ENCODE assay signal across 9 cellular contexts in genomic region chr2:224359569-224359968, GRCh38. TPM values are rescaled to one million over a fixed set of nuclear protein-coding genes. Genes with fewer than 3 reads are reported as not detected.
A peak's percentile ranks its signal among the peaks of the same experiment; 100 is the strongest.
DNase-seq lines count a peak whose midpoint lies in the region; ATAC-seq, FAIRE-seq and TF ChIP-seq lines count a peak whose summit lies in the region.
"Had no signal": no experiment of that assay in that cellular context is flagged by ENCODE, and none has a peak within 500 bp of the region (broad histone marks: within the 10 kb centered on the region; RNA-seq: fewer than 3 reads in every experiment).

No MANE protein-coding gene starts in this region.

- H3K9me3 Mint-ChIP-seq in astrocyte (ENCODE audit: unreplicated experiment) (no peaks in the 10 kb centered on the region), natural killer cell (no peaks in the 10 kb centered on the region)

- no peaks in the 10 kb centered on the region for H3K9me3 ChIP-seq in astrocyte (ENCODE audit: insufficient read depth, low read depth, low read length)
- H3K9me3 ChIP-seq: neutrophil had no signal

- H3K27me3 ChIP-seq in astrocyte (ENCODE audit: insufficient read depth, low read length), result peaks cover 2% of the 10 kb centered on the region
- H3K27me3 ChIP-seq: neutrophil had no signal

- peaks cover 2% of the 10 kb centered on the region for H3K27me3 Mint-ChIP-seq in astrocyte (ENCODE audit: low read depth, unreplicated experiment)
- H3K27me3 Mint-ChIP-seq in natural killer cell (ENCODE audit: low read depth in 2 of 2), result peaks cover 0 to 5% of the 10 kb centered on the region in 2 donors

- H3K4me2 ChIP-seq in astrocyte (ENCODE audit: low read length), result no peak overlapping the region

- peak; percentile 27 for TF ChIP-seq CTCF in astrocyte (IDR thresholded peaks at IDR 0.05; ENCODE audit: insufficient read depth, low read depth, low read length)
- TF ChIP-seq CTCF in natural killer cell (IDR thresholded peaks at IDR 0.05), result no peak

- H2AFZ ChIP-seq in astrocyte (ENCODE audit: low read depth, low read length), result no peak overlapping the region

- H3K4me1 ChIP-seq in astrocyte (ENCODE audit: insufficient read depth, low read length), result no peaks in the 10 kb centered on the region

- intact Hi-C loops in natural killer cell (cut with micrococcal nuclease), result loop anchor here (5.0 kb wide), 1 partner anchor 1303 kb away; no protein-coding TSS in a partner anchor

- peak; percentile 29 for DNase-seq in DMS53 (lab: John Stamatoyannopoulos, UW)
- no peak for DNase-seq in DMS53 treated with DMSO at 0.1 percent for 48 hours (lab: John Stamatoyannopoulos, UW; ENCODE audit: unreplicated experiment)
- DNase-seq in HT-29 (ENCODE audit: low spot score), result peak; percentile 11
- no peak for DNase-seq in astrocyte (ENCODE audit: low read depth)
- no peak for DNase-seq in natural killer cell
- DNase-seq in stimulated activated naive CD4-positive, alpha-beta T cell treated with Interleukin-2 at 50 U/mL for 16 hours (lab: John Stamatoyannopoulos, UW), result no peak
- no peak for DNase-seq in HCEC 1CT
- no peak for DNase-seq in NCI-H1694 (lab: John Stamatoyannopoulos, UW)

- no peak overlapping the region for H3K27ac ChIP-seq in astrocyte (ENCODE audit: low read depth, low read length)
- H3K27ac ChIP-seq: neutrophil had no signal

- H4K20me1 ChIP-seq in astrocyte (ENCODE audit: insufficient read depth, low read length), result no peaks in the 10 kb centered on the region

- no peak overlapping the region for H3K27ac Mint-ChIP-seq in astrocyte (ENCODE audit: unreplicated experiment)
- no peak overlapping the region for H3K27ac Mint-ChIP-seq in natural killer cell

- H3K36me3 Mint-ChIP-seq in astrocyte (ENCODE audit: low read depth, unreplicated experiment) (no peaks in the 10 kb centered on the region), natural killer cell (no peaks in the 10 kb centered on the region)

- H3K9ac ChIP-seq in astrocyte (ENCODE audit: low read length), result no peak overlapping the region

- H3K4me3 ChIP-seq in astrocyte (ENCODE audit: insufficient read depth, low read depth, low read length), result no peak overlapping the region

- no peaks in the 10 kb centered on the region for H3K36me3 ChIP-seq in astrocyte (ENCODE audit: insufficient read depth, low read length)
- H3K36me3 ChIP-seq: neutrophil had no signal

- H3K79me2 ChIP-seq in astrocyte (ENCODE audit: insufficient read depth, low read length), result no peaks in the 10 kb centered on the region

- FAIRE-seq in astrocyte (lab: Jason Lieb, UNC), result no peak

- H3K4me1 Mint-ChIP-seq in astrocyte (ENCODE audit: low read depth, unreplicated experiment), result no peaks in the 10 kb centered on the region
- no peaks in the 10 kb centered on the region for H3K4me1 Mint-ChIP-seq in natural killer cell

- H3K4me3 Mint-ChIP-seq in astrocyte (ENCODE audit: unreplicated experiment) (no peak overlapping the region), natural killer cell (no peak overlapping the region)

- ATAC-seq in natural killer cell, result peak in 2 of 3 donors; percentile 34 to 37

RNA-seq across cellular contexts. Expression of gene FAM124B, which starts 42.3 kb away (rescaled TPM):
- not detected in 2 replicates for total RNA-seq in HT-29 (2014; rRNA removed; shearing (Covaris generic))
- total RNA-seq in astrocyte (not detected in 2 replicates), natural killer cell (1 to 10 TPM; 1.9 to 6.1 (median 2.4) TPM)

Comparison
In these comparisons a context has a peak if more than half of its experiments do, and no peak if none do; other contexts are left out.
1. DNase-seq: peak in DMS53 (single experiment) and HT-29 (single experiment); none in DMS53 treated with DMSO at 0.1 percent for 48 hours (single experiment), astrocyte (single experiment), natural killer cell (single experiment), stimulated activated naive CD4-positive, alpha-beta T cell treated with Interleukin-2 at 50 U/mL for 16 hours (single experiment), HCEC 1CT (single experiment) and NCI-H1694 (single experiment).